ENCODE assay signal across 9 cellular contexts in the genomic region with DNA sequence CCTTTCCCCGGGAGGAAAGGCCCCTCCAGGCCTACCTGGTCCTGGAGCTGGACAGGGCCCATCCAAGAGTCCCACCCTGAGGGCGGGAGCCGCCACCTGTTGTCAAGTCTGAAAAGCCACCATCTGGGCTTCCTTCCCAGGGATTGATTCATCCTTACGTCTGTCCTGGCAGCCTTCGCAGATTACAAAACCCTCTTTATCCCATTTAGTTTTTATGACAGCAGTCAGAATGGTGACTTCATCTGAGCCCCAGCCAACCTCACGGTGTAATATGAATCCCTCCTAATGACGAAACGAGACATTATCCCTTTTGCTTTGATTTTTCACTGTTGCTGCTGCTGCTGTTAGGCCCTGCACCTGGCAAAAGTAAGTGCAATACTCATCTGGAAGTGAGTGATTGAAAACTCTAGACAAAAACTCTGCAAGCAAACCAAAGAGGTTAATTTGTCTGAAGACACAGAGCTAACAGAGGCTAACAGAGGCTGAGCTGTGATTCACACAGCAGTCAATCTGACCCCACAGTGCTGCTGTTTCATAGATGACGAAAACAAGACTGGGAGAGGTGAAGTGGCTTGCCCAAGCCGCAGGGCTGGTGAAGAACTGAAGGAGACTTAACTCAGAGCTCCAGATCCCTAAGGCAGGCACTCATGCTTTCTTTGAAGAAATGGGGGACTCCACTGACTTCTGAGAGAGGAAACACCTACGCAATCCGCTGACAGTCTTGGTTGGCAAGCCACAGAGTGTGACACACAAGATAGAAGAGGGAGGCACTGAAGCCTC. TPM values are rescaled to one million over a fixed set of nuclear protein-coding genes. Genes with fewer than 3 reads are reported as not detected.
A peak's percentile ranks its signal among the peaks of the same experiment; 100 is the strongest.
DNase-seq lines count a peak whose midpoint lies in the region; ATAC-seq and TF ChIP-seq lines count a peak whose summit lies in the region.
"Had no signal": no experiment of that assay in that cellular context is flagged by ENCODE, and none has a peak within 500 bp of the region (broad histone marks: within the 10 kb centered on the region; RNA-seq: fewer than 3 reads in every experiment).

No MANE protein-coding gene starts in this region.

- H3K4me1 Mint-ChIP-seq in CD8-positive, alpha-beta T cell (ENCODE audit: low read depth): no peaks in the 10 kb centered on the region

- ATAC-seq in CD8-positive, alpha-beta T cell: no peak

- peaks cover 24% of the 10 kb centered on the region for H3K27me3 Mint-ChIP-seq in CD8-positive, alpha-beta T cell (ENCODE audit: low read depth)

- intact Hi-C loops in breast epithelium (cut with DNase I; ENCODE audit: low total_unique reads): no loop called here
- intact Hi-C loops in CD8-positive, alpha-beta T cell (cut with DNase I, micrococcal nuclease): no loop called here

- H3K27me3 ChIP-seq in breast epithelium (no peaks in the 10 kb centered on the region), muscle layer of duodenum (ENCODE audit: low read depth, low read length) (no peaks in the 10 kb centered on the region)
- peaks cover under 1% of the 10 kb centered on the region for H3K27me3 ChIP-seq in CD8-positive, alpha-beta T cell (ENCODE audit: insufficient read depth, low read length)

- H3K27ac ChIP-seq in breast epithelium (peak overlapping the region; percentile 89 to 91), muscle layer of duodenum (ENCODE audit: low read length) (peak overlapping the region; percentile 48)
- no peak overlapping the region for H3K27ac ChIP-seq in CD8-positive, alpha-beta T cell (ENCODE audit: low read depth, low read length)
- H3K27ac ChIP-seq: KMS-11 had no signal

- CTCF ChIA-PET in CD8-positive, alpha-beta T cell (lab: Charles Lee): interaction anchor here (1.0 kb wide), 1 partner anchor 9 kb away, joined by 3 read pairs; no protein-coding TSS in a partner anchor

- TF ChIP-seq CTCF in breast epithelium (IDR thresholded peaks at IDR 0.05): no peak
- no peak for TF ChIP-seq CTCF in CD8-positive, alpha-beta T cell (IDR thresholded peaks at IDR 0.05)

- no peak for TF ChIP-seq POLR2A in breast epithelium (IDR thresholded peaks at IDR 0.05)

- H3K4me3 ChIP-seq in breast epithelium (no peak overlapping the region), muscle layer of duodenum (ENCODE audit: low read depth in 1 of 2, low read length in 2 of 2) (no peak overlapping the region)
- H3K4me3 ChIP-seq in CD8-positive, alpha-beta T cell (ENCODE audit: low read depth, low read length): no peak overlapping the region

- H3K9me3 ChIP-seq in breast epithelium (no peaks in the 10 kb centered on the region), muscle layer of duodenum (ENCODE audit: control insufficient read depth in 1 of 2, low read length in 2 of 2) (no peaks in the 10 kb centered on the region)
- no peaks in the 10 kb centered on the region for H3K9me3 ChIP-seq in CD8-positive, alpha-beta T cell (ENCODE audit: low read length)

- H3K9me3 Mint-ChIP-seq in CD8-positive, alpha-beta T cell: no peaks in the 10 kb centered on the region

- DNase-seq in GOT3 (lab: John Stamatoyannopoulos, UW): peak; percentile 29
- DNase-seq in NCI-H345 treated with DMSO at 0.1 percent for 48 hours (lab: John Stamatoyannopoulos, UW; ENCODE audit: unreplicated experiment): peak; percentile 84
- peak in 1 of 2 donors; percentile 92 for DNase-seq in breast epithelium (ENCODE audit: low spot score in 2 of 2)
- DNase-seq in activated CD4-positive, alpha-beta T cell treated with anti-CD3 and anti-CD28 coated beads for 4 hours: no peak
- DNase-seq in RPMI8226: no peak
- no peak for DNase-seq in CD8-positive, alpha-beta T cell
- DNase-seq in activated CD4-positive, CD25-positive, alpha-beta regulatory T cell (lab: John Stamatoyannopoulos, UW): no peak

- H3K4me3 Mint-ChIP-seq in CD8-positive, alpha-beta T cell: no peak overlapping the region

- no peaks in the 10 kb centered on the region for H3K36me3 Mint-ChIP-seq in CD8-positive, alpha-beta T cell

- H3K4me1 ChIP-seq in breast epithelium (peaks cover 0 to 7% of the 10 kb centered on the region in 2 donors), muscle layer of duodenum (ENCODE audit: control insufficient read depth in 1 of 2, insufficient read depth in 2 of 2, low read length in 2 of 2) (peaks cover 0 to 24% of the 10 kb centered on the region in 2 donors)
- H3K4me1 ChIP-seq in CD8-positive, alpha-beta T cell (ENCODE audit: insufficient read depth, low read length): no peaks in the 10 kb centered on the region

- H3K36me3 ChIP-seq in breast epithelium (no peaks in the 10 kb centered on the region), muscle layer of duodenum (ENCODE audit: control insufficient read depth in 1 of 2, insufficient read depth in 2 of 2, low read length in 2 of 2) (no peaks in the 10 kb centered on the region)
- H3K36me3 ChIP-seq in CD8-positive, alpha-beta T cell (ENCODE audit: insufficient read depth, low read length): no peaks in the 10 kb centered on the region

- no peak overlapping the region for H3K27ac Mint-ChIP-seq in CD8-positive, alpha-beta T cell

- POLR2A ChIA-PET in CD8-positive, alpha-beta T cell (lab: Charles Lee): no interaction called here

RNA-seq across cellular contexts. Expression of gene S100A7, which starts 30.0 kb away (rescaled TPM):
- not detected for total RNA-seq in breast epithelium
- total RNA-seq in CD8-positive, alpha-beta T cell: not detected

RNA-seq across cellular contexts. Expression of gene S100A6, which starts 45.3 kb away (rescaled TPM):
- total RNA-seq in breast epithelium: 100 to 1,000 TPM; 351 to 861 (median 423) TPM
- total RNA-seq in CD8-positive, alpha-beta T cell: 100 to 1,000 TPM; 156 to 166 TPM

RNA-seq across cellular contexts. Expression of gene S100A5, which starts 50.3 kb away (rescaled TPM):
- not detected for total RNA-seq in breast epithelium
- total RNA-seq in CD8-positive, alpha-beta T cell: not detected

RNA-seq across cellular contexts. Expression of gene S100A4, which starts 55.1 kb away (rescaled TPM):
- 1,000 to 10,000 TPM in 1 of 3 donors, 100 to 1,000 TPM in 2; 177 to 1,015 (median 198) TPM for total RNA-seq in breast epithelium
- 100 to 1,000 TPM; 172 to 177 TPM for total RNA-seq in CD8-positive, alpha-beta T cell

RNA-seq across cellular contexts. Expression of gene S100A3, which starts 58.6 kb away (rescaled TPM):
- 1 to 10 TPM in 2 of 3 donors, under 1 TPM in 1; 0.44 to 2.6 (median 2.2) TPM for total RNA-seq in breast epithelium
- total RNA-seq in CD8-positive, alpha-beta T cell: not detected

Comparison
In these comparisons a context has a peak if more than half of its experiments do, and no peak if none do; other contexts are left out.
1. DNase-seq: peak in GOT3 (single experiment) and NCI-H345 treated with DMSO at 0.1 percent for 48 hours (single experiment); none in activated CD4-positive, alpha-beta T cell treated with anti-CD3 and anti-CD28 coated beads for 4 hours (0 of 2), RPMI8226 (single experiment), CD8-positive, alpha-beta T cell (0 of 7) and activated CD4-positive, CD25-positive, alpha-beta regulatory T cell (0 of 4).